ENCODE assay signal across 11 cellular contexts in genomic region chr12:108313236-108313608, GRCh38. TPM values are rescaled to one million over a fixed set of nuclear protein-coding genes. Genes with fewer than 3 reads are reported as not detected.
DNase-seq lines count a peak whose midpoint lies in the region; ATAC-seq and TF ChIP-seq lines count a peak whose summit lies in the region.
"Had no signal": no experiment of that assay in that cellular context is flagged by ENCODE, and none has a peak within 500 bp of the region (broad histone marks: within the 10 kb centered on the region; RNA-seq: fewer than 3 reads in every experiment).

No MANE protein-coding gene starts in this region.

- H3K27ac Mint-ChIP-seq in neural progenitor cell: peak overlapping the region; percentile 32

- H3K9me3 Mint-ChIP-seq in neural progenitor cell: no peaks in the 10 kb centered on the region

- H3K27me3 ChIP-seq in esophagus (ENCODE audit: control insufficient read depth in 1 of 2, insufficient read depth in 2 of 2, low read length in 2 of 2): no peaks in the 10 kb centered on the region
- no peaks in the 10 kb centered on the region for H3K27me3 ChIP-seq in neural progenitor cell
- H3K27me3 ChIP-seq: BE2C, brain microvascular endothelial cell had no signal

- intact Hi-C loops in OCI-LY7 (cut with micrococcal nuclease; ENCODE audit: unreplicated experiment): no loop called here

- WGBS in esophagus, 2 donors: 52 to 54% methylated on average over 3 of the region's 3 CpGs

- no peaks in the 10 kb centered on the region for H3K36me3 Mint-ChIP-seq in neural progenitor cell

- peaks cover 17% of the 10 kb centered on the region for H3F3A ChIP-seq in neural progenitor cell (ENCODE audit: low read depth)

- POLR2A ChIA-PET in OCI-LY7 (lab: Charles Lee): no interaction called here

- H3K79me2 ChIP-seq in neural progenitor cell (ENCODE audit: low read depth): no peaks in the 10 kb centered on the region
- no peaks in the 10 kb centered on the region for H3K79me2 ChIP-seq in OCI-LY7 (ENCODE audit: insufficient read depth, low read depth, low read length)

- TF ChIP-seq CTCF in neural progenitor cell (IDR thresholded peaks at IDR 0.05) (no peak), OCI-LY7 (conservative IDR thresholded peaks at IDR 0.05; ENCODE audit: low read length) (no peak)

- DNase-seq in CD1c-positive myeloid dendritic cell (ENCODE audit: extremely low spot score): peak; percentile 74
- DNase-seq in NOMO-1 treated with DMSO at 0.1 percent for 48 hours (lab: John Stamatoyannopoulos, UW; ENCODE audit: unreplicated experiment): peak; percentile 39
- no peak for DNase-seq in neural progenitor cell (ENCODE audit: low spot score)
- DNase-seq in GM19238 (ENCODE audit: insufficient read length, low spot score): no peak
- DNase-seq in OCI-LY7 (ENCODE audit: low spot score): no peak
- DNase-seq: brain microvascular endothelial cell, NCI-H1436 had no signal

- H3K4me3 ChIP-seq in esophagus (ENCODE audit: low read depth in 1 of 2, low read length in 2 of 2) (no peak overlapping the region), neural progenitor cell (no peak overlapping the region), OCI-LY7 (ENCODE audit: low read depth, low read length, poor library complexity, severe bottlenecking) (no peak overlapping the region)

- peaks cover 0 to 10% of the 10 kb centered on the region in 2 donors for H3K4me1 ChIP-seq in esophagus (ENCODE audit: control insufficient read depth in 2 of 2, insufficient read depth in 2 of 2, low read length in 1 of 2)
- peaks cover 12% of the 10 kb centered on the region for H3K4me1 ChIP-seq in neural progenitor cell
- H3K4me1 ChIP-seq in OCI-LY7 (ENCODE audit: insufficient read depth, low read length, poor library complexity, severe bottlenecking): peaks cover 4% of the 10 kb centered on the region

- peaks cover 17% of the 10 kb centered on the region for H3K27me3 Mint-ChIP-seq in neural progenitor cell (ENCODE audit: insufficient read depth, low read depth)

- no TSS peak for BruUV-seq in OCI-LY7 (replicated peaks; lab: Mats Ljungman, UMichigan)

- ATAC-seq in GM18505 (IDR thresholded peaks at IDR 0.05; ENCODE audit: unreplicated experiment) (no peak), GM21447 (IDR thresholded peaks at IDR 0.05; ENCODE audit: unreplicated experiment) (no peak)

- H2AFZ ChIP-seq in neural progenitor cell (replicated peaks): no peak overlapping the region
- H2AFZ ChIP-seq in OCI-LY7 (ENCODE audit: low read length): no peak overlapping the region

- H3K36me3 ChIP-seq in esophagus (ENCODE audit: control insufficient read depth in 2 of 2, insufficient read depth in 2 of 2, low read length in 1 of 2) (no peaks in the 10 kb centered on the region), neural progenitor cell (no peaks in the 10 kb centered on the region), OCI-LY7 (ENCODE audit: insufficient read depth, low read length) (no peaks in the 10 kb centered on the region)
- H3K36me3 ChIP-seq: BE2C, brain microvascular endothelial cell had no signal

- H3K4me2 ChIP-seq in neural progenitor cell (no peak overlapping the region), OCI-LY7 (ENCODE audit: low read length) (no peak overlapping the region)

- no peak overlapping the region for H3K4me3 Mint-ChIP-seq in neural progenitor cell

- peak overlapping the region; percentile 34 to 47 for H3K27ac ChIP-seq in esophagus (ENCODE audit: low read depth in 2 of 2, low read length in 1 of 2)
- H3K27ac ChIP-seq in neural progenitor cell: no peak overlapping the region
- no peak overlapping the region for H3K27ac ChIP-seq in OCI-LY7 (ENCODE audit: low read depth, low read length, poor library complexity, severe bottlenecking)
- H3K27ac ChIP-seq: brain microvascular endothelial cell had no signal

- CTCF ChIA-PET in OCI-LY7 (lab: Charles Lee; ENCODE audit: unreplicated experiment): no interaction called here

- H3K9me3 ChIP-seq in esophagus (ENCODE audit: control insufficient read depth in 2 of 2, insufficient read depth in 1 of 2, low read depth in 1 of 2, low read length in 1 of 2): no peaks in the 10 kb centered on the region
- no peaks in the 10 kb centered on the region for H3K9me3 ChIP-seq in neural progenitor cell (ENCODE audit: low read depth)
- H3K9me3 ChIP-seq in OCI-LY7 (ENCODE audit: low read length): no peaks in the 10 kb centered on the region
- H3K9me3 ChIP-seq: BE2C had no signal

- H3K9me2 ChIP-seq in OCI-LY7 (ENCODE audit: insufficient read depth, low read length): no peaks in the 10 kb centered on the region

- no peak for TF ChIP-seq POLR2A in GM18505 (IDR thresholded peaks at IDR 0.05; ENCODE audit: borderline replicate concordance, extremely low read depth, insufficient read depth, insufficient read length)

- no peak overlapping the region for H3K9ac ChIP-seq in neural progenitor cell

- H3K4me1 Mint-ChIP-seq in neural progenitor cell: peaks cover 60% of the 10 kb centered on the region

- H4K20me1 ChIP-seq in neural progenitor cell (ENCODE audit: low read depth) (no peaks in the 10 kb centered on the region), OCI-LY7 (ENCODE audit: insufficient read depth, low read length) (no peaks in the 10 kb centered on the region)

RNA-seq across cellular contexts. Expression of gene CMKLR1, which starts 25.9 kb away (rescaled TPM):
- polyA plus RNA-seq in esophagus: under 1 TPM; 0.24 to 0.45 TPM
- total RNA-seq in neural progenitor cell (ENCODE audit: low replicate concordance) (0.09 TPM in 1 of 2 replicates, not detected in the other), OCI-LY7 (2022) (not detected in 2 replicates)
- total RNA-seq in OCI-LY7 (2014; rRNA removed; shearing (Covaris generic)): not detected in 2 replicates

Comparison
In these comparisons a context has a peak if more than half of its experiments do, and no peak if none do; other contexts are left out.
1. DNase-seq: peak in CD1c-positive myeloid dendritic cell (single experiment) and NOMO-1 treated with DMSO at 0.1 percent for 48 hours (single experiment); none in neural progenitor cell (single experiment), GM19238 (single experiment) and OCI-LY7 (single experiment).
2. H3K27ac ChIP-seq: peak in esophagus (2 of 2); none in neural progenitor cell (single experiment) and OCI-LY7 (single experiment).